In genomic region chr17:42414782-42415409, GRCh38 we compare ENCODE assay signal across 1 cellular context.
TF ChIP-seq lines count a peak whose summit lies in the region.

No MANE protein-coding gene starts in this region.

TF ChIP-seq in H1, 55 proteins besides CTCF, POLR2A, EP300 and RAD21 (continued from another document):
- TF ChIP-seq ATF2 (IDR thresholded peaks at IDR 0.05; ENCODE audit: low read length) (no peak), POU5F1 (IDR thresholded peaks at IDR 0.05; ENCODE audit: low read depth, low read length) (no peak), CREB1 (IDR thresholded peaks at IDR 0.05) (no peak)
